ENCODE assay signal across 8 cellular contexts in the genomic region with DNA sequence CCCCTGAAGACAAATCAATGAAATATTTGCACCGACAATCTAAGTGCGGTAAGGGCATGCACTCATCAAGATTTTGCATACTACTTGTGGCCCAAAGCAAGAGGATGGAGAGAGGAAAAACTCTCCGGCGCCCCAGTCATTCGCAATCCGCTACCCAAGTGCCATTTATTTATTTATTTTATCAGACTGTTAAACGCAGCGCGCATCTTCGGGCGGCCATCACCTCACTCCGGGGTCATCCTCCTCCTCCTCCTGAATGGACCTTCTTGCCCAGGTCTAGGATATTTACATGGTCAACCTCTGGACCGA. TPM values are rescaled to one million over a fixed set of nuclear protein-coding genes. Genes with fewer than 3 reads are reported as not detected.
DNase-seq lines count a peak whose midpoint lies in the region; ATAC-seq and TF ChIP-seq lines count a peak whose summit lies in the region.

No MANE protein-coding gene starts in this region.

- CTCF ChIA-PET in CD4-positive, alpha-beta T cell (lab: Charles Lee) = interaction anchor here (1.4 kb wide), 1 partner anchor 16 kb away, joined by 3 read pairs; no protein-coding TSS in a partner anchor

- DNase-seq in CD4-positive, alpha-beta T cell = no peak
- DNase-seq in NCI-H2227 treated with DMSO at 0.1 percent for 48 hours (lab: John Stamatoyannopoulos, UW) (peak; percentile 62), fibroblast of lung (ENCODE audit: low read depth in 2 of 2) (peak; percentile 5 to 25), osteoblast (ENCODE audit: insufficient read length, low spot score, missing footprints) (peak; percentile 55)
- DNase-seq in activated T-cell treated with anti-CD3 and anti-CD28 coated beads, Interleukin-2, amount 50 U/mL, for 48 hours = no peak
- DNase-seq in stimulated activated CD4-positive, alpha-beta T cell treated with anti-CD3 and anti-CD28 coated beads, Interleukin-2, amount 100 ng/mL, for 48 hours = no peak

- H3K4me2 ChIP-seq in fibroblast of lung (ENCODE audit: extremely low read depth, insufficient read depth, low read length) (peak overlapping the region; percentile 90), osteoblast (ENCODE audit: insufficient read depth, low read length) (peak overlapping the region; percentile 43)

- no peak for TF ChIP-seq CTCF in CD4-positive, alpha-beta T cell (IDR thresholded peaks at IDR 0.05)
- TF ChIP-seq CTCF in fibroblast of lung (conservative IDR thresholded peaks at IDR 0.05 in 1 of 2, IDR thresholded peaks at IDR 0.05 in 1 of 2; ENCODE audit: low read depth in 1 of 2, low read length in 2 of 2) (no peak), osteoblast (IDR thresholded peaks at IDR 0.05; ENCODE audit: extremely low read depth, low read depth, low read length) (no peak)

- H3K36me3 Mint-ChIP-seq in CD4-positive, alpha-beta T cell (ENCODE audit: low read depth) = no peaks in the 10 kb centered on the region

- no peaks in the 10 kb centered on the region for H3K9me3 ChIP-seq in CD4-positive, alpha-beta T cell (ENCODE audit: control insufficient read depth, low read length)
- H3K9me3 ChIP-seq in fibroblast of lung (ENCODE audit: control insufficient read depth, insufficient read depth, low read depth, low read length) (no peaks in the 10 kb centered on the region), osteoblast (ENCODE audit: low read depth, low read length) (no peaks in the 10 kb centered on the region)

- H3K9me3 Mint-ChIP-seq in CD4-positive, alpha-beta T cell = no peaks in the 10 kb centered on the region

- H3K27me3 ChIP-seq in CD4-positive, alpha-beta T cell (ENCODE audit: control insufficient read depth, insufficient read depth, low read length) = peaks cover 29% of the 10 kb centered on the region
- no peaks in the 10 kb centered on the region for H3K27me3 ChIP-seq in fibroblast of lung (ENCODE audit: control insufficient read depth, insufficient read depth, low read length)
- peaks cover 10% of the 10 kb centered on the region for H3K27me3 ChIP-seq in osteoblast (ENCODE audit: insufficient read depth, low read length)

- H4K20me1 ChIP-seq in fibroblast of lung (ENCODE audit: control insufficient read depth, extremely low read depth, insufficient read depth, low read length) (no peaks in the 10 kb centered on the region), osteoblast (ENCODE audit: insufficient read depth, low read length) (no peaks in the 10 kb centered on the region)

- H3K4me1 ChIP-seq in fibroblast of lung (ENCODE audit: control insufficient read depth, extremely low read depth, insufficient read depth, low read length) (peaks cover 2% of the 10 kb centered on the region), osteoblast (ENCODE audit: insufficient read depth, low read length) (no peaks in the 10 kb centered on the region)

- no peak overlapping the region for H3K9ac ChIP-seq in fibroblast of lung (ENCODE audit: insufficient read depth, low read length)

- H2AFZ ChIP-seq in fibroblast of lung (ENCODE audit: low read length) (peak overlapping the region; percentile 83), osteoblast (ENCODE audit: low read length) (no peak overlapping the region)

- H3K4me3 Mint-ChIP-seq in CD4-positive, alpha-beta T cell = peak overlapping the region; percentile 60

- intact Hi-C loops in CD4-positive, alpha-beta T cell (cut with DNase I, micrococcal nuclease) = no loop called here

- H3K27me3 Mint-ChIP-seq in CD4-positive, alpha-beta T cell = peaks cover 48% of the 10 kb centered on the region

- no peaks in the 10 kb centered on the region for H3K79me2 ChIP-seq in fibroblast of lung (ENCODE audit: control insufficient read depth, insufficient read depth, low read length)
- H3K79me2 ChIP-seq in osteoblast (ENCODE audit: insufficient read depth, low read length) = no peaks in the 10 kb centered on the region

- H3K36me3 ChIP-seq in fibroblast of lung (ENCODE audit: control insufficient read depth, insufficient read depth, low read length) = no peaks in the 10 kb centered on the region
- H3K36me3 ChIP-seq in osteoblast (ENCODE audit: insufficient read depth, low read length) = no peaks in the 10 kb centered on the region

- no peak for ATAC-seq in CD4-positive, alpha-beta T cell (ENCODE audit: poor library complexity)
- ATAC-seq in HG03571 (IDR thresholded peaks at IDR 0.05; ENCODE audit: unreplicated experiment) (no peak), GM19463 (IDR thresholded peaks at IDR 0.05; ENCODE audit: unreplicated experiment) (no peak)

- peak overlapping the region; percentile 67 to 88 (median 76) for H3K4me3 ChIP-seq in fibroblast of lung (replicated peaks in 1 of 4; ENCODE audit: control extremely low read depth in 1 of 4, insufficient read depth in 1 of 4, low read depth in 3 of 4, low read length in 4 of 4)
- H3K4me3 ChIP-seq in osteoblast (ENCODE audit: insufficient read depth, low read length) = no peak overlapping the region

- peaks cover 5% of the 10 kb centered on the region for H3K4me1 Mint-ChIP-seq in CD4-positive, alpha-beta T cell (ENCODE audit: low read depth)

- POLR2A ChIA-PET in CD4-positive, alpha-beta T cell (lab: Charles Lee) = no interaction called here

- H3K27ac ChIP-seq in CD4-positive, alpha-beta T cell (ENCODE audit: low read depth, low read length) = no peak overlapping the region
- H3K27ac ChIP-seq in fibroblast of lung (ENCODE audit: insufficient read depth, low read length) = no peak overlapping the region
- no peak overlapping the region for H3K27ac ChIP-seq in osteoblast (ENCODE audit: low read depth, low read length)

- H3K27ac Mint-ChIP-seq in CD4-positive, alpha-beta T cell = no peak overlapping the region

RNA-seq across cellular contexts. Expression of a gene that starts 1.2 kb away (rescaled TPM):
- total RNA-seq in CD4-positive, alpha-beta T cell = under 1 TPM in 1 of 2 experiments, not detected in 1; 0.14 TPM
- 3.6 and 5.1 TPM in 2 replicates for total RNA-seq in fibroblast of lung
- polyA plus RNA-seq in fibroblast of lung = 2.2 and 8.5 TPM in 2 replicates
- 1.9 and 11.3 TPM in 2 replicates for polyA plus RNA-seq in fibroblast of lung (2012)
- 2.0 and 6.6 TPM in 2 replicates for polyA minus RNA-seq in fibroblast of lung (ENCODE audit: low replicate concordance)
- 0.36 TPM in 1 of 2 replicates, not detected in the other for total RNA-seq in osteoblast

Comparison
In these comparisons a context has a peak if more than half of its experiments do, and no peak if none do; other contexts are left out.
1. DNase-seq: peak in NCI-H2227 treated with DMSO at 0.1 percent for 48 hours (single experiment), fibroblast of lung (2 of 2) and osteoblast (single experiment); none in CD4-positive, alpha-beta T cell (0 of 10), activated T-cell treated with anti-CD3 and anti-CD28 coated beads, Interleukin-2, amount 50 U/mL, for 48 hours (0 of 2) and stimulated activated CD4-positive, alpha-beta T cell treated with anti-CD3 and anti-CD28 coated beads, Interleukin-2, amount 100 ng/mL, for 48 hours (0 of 2).